Comparison of ENCODE assay signal across 10 cellular contexts in genomic region chr1:53292690-53293089, GRCh38. TPM values are rescaled to one million over a fixed set of nuclear protein-coding genes. Genes with fewer than 3 reads are reported as not detected.
DNase-seq lines count a peak whose midpoint lies in the region; ATAC-seq, FAIRE-seq and TF ChIP-seq lines count a peak whose summit lies in the region.
"Had no signal": no experiment of that assay in that cellular context is flagged by ENCODE, and none has a peak within 500 bp of the region (broad histone marks: within the 10 kb centered on the region; RNA-seq: fewer than 3 reads in every experiment).

No MANE protein-coding gene starts in this region.

- ATAC-seq in GM19395 (IDR thresholded peaks at IDR 0.05; ENCODE audit: unreplicated experiment) (peak; percentile 62), HG03432 (IDR thresholded peaks at IDR 0.05; ENCODE audit: unreplicated experiment) (peak; percentile 58), GM19455 (IDR thresholded peaks at IDR 0.05; ENCODE audit: unreplicated experiment) (no peak)
- ATAC-seq: stimulated activated naive CD8-positive, alpha-beta T cell treated with anti-CD3 and anti-CD28 coated beads, Interleukin-15, amount 100 ng/mL, for 72 hours had no signal

- peak; percentile 52 for FAIRE-seq in bronchial epithelial cell (lab: Jason Lieb, UNC)

- peaks cover 4% of the 10 kb centered on the region for H3K36me3 ChIP-seq in bronchial epithelial cell (ENCODE audit: control insufficient read depth, insufficient read depth, low read length)

- peak; percentile 62 for DNase-seq in GM12865 (ENCODE audit: low read depth)
- DNase-seq in bronchial epithelial cell (ENCODE audit: low read depth): no peak
- DNase-seq in activated CD4-positive, CD25-positive, alpha-beta regulatory T cell (lab: John Stamatoyannopoulos, UW): no peak
- no peak for DNase-seq in activated CD4-positive, CD25-positive, alpha-beta regulatory T cell treated with anti-CD3 and anti-CD28 coated beads, Interleukin-2, amount 50 U/mL, for 72 hours
- no peak for DNase-seq in activated naive CD4-positive, alpha-beta T cell (lab: John Stamatoyannopoulos, UW)
- DNase-seq: activated T-cell treated with anti-CD3 and anti-CD28 coated beads, Interleukin-2, amount 50 U/mL, for 1 hour; stimulated activated naive CD8-positive, alpha-beta T cell treated with anti-CD3 and anti-CD28 coated beads, Interleukin-15, amount 100 ng/mL, for 72 hours had no signal

- H3K4me3 ChIP-seq in GM12865 (ENCODE audit: low read depth, low read length): no peak overlapping the region
- no peak overlapping the region for H3K4me3 ChIP-seq in bronchial epithelial cell (ENCODE audit: low read depth, low read length)

- TF ChIP-seq CTCF in GM12865 (IDR thresholded peaks at IDR 0.05; ENCODE audit: insufficient read depth, low read depth, low read length, missing control alignments) (no peak), bronchial epithelial cell (IDR thresholded peaks at IDR 0.05; ENCODE audit: insufficient read depth, low read length, severe bottlenecking) (no peak)

- H3K27me3 ChIP-seq in bronchial epithelial cell (ENCODE audit: control insufficient read depth, insufficient read depth, low read length): no peaks in the 10 kb centered on the region

RNA-seq across cellular contexts. Expression of gene LRP8, which starts 35.2 kb away (rescaled TPM):
- 6.7 and 8.4 TPM in 2 replicates for total RNA-seq in bronchial epithelial cell

RNA-seq across cellular contexts. Expression of gene MAGOH, which starts 54.4 kb away (rescaled TPM):
- 33.7 and 53.1 TPM in 2 replicates for total RNA-seq in bronchial epithelial cell
